Comparison of ENCODE assay signal across 1 cellular context in the genomic region with DNA sequence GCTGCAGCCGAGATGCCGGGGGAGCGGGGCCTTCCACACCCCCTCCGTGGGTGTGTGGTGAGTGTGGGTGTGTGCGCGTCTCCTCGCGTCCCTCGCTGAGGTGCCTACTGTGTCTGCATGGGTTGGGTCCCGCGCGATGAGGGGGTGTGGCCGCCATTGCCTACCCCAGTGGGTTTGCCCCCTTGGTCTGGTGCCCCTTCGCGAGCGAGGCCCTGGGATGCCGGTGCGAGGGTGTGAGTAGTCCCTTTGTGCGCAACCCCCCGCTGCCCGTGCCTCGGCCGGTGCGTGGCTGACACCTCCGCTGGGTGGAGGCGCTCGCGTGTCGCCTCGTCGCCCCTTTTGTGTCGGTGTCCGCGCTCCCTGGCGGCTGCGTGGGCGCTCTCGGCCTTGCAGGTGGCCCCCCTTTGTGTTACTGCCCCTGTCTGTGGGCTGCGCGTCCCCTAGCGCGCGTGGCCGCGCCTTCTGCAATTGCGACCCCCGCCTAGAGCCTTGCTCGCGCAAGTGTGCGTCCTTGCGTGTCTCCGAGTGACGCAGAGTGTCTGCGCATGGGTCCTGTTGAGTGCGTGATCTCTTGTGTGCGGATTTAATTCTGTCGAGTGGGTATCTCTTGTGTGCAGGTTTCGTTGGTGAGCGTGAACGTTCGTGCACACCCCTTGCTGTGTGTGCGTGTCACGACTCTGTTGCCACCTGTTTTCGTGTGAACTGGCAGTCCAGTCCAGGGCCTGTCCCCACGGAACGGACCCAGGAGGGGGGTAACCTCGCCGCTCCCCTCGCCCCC.
TF ChIP-seq lines count a peak whose summit lies in the region.

No MANE protein-coding gene starts in this region.

TF ChIP-seq in HepG2, 621 proteins besides CTCF, POLR2A, EP300 and RAD21 (continued from another document and continues in another):
- TF ChIP-seq, protein P1, sequence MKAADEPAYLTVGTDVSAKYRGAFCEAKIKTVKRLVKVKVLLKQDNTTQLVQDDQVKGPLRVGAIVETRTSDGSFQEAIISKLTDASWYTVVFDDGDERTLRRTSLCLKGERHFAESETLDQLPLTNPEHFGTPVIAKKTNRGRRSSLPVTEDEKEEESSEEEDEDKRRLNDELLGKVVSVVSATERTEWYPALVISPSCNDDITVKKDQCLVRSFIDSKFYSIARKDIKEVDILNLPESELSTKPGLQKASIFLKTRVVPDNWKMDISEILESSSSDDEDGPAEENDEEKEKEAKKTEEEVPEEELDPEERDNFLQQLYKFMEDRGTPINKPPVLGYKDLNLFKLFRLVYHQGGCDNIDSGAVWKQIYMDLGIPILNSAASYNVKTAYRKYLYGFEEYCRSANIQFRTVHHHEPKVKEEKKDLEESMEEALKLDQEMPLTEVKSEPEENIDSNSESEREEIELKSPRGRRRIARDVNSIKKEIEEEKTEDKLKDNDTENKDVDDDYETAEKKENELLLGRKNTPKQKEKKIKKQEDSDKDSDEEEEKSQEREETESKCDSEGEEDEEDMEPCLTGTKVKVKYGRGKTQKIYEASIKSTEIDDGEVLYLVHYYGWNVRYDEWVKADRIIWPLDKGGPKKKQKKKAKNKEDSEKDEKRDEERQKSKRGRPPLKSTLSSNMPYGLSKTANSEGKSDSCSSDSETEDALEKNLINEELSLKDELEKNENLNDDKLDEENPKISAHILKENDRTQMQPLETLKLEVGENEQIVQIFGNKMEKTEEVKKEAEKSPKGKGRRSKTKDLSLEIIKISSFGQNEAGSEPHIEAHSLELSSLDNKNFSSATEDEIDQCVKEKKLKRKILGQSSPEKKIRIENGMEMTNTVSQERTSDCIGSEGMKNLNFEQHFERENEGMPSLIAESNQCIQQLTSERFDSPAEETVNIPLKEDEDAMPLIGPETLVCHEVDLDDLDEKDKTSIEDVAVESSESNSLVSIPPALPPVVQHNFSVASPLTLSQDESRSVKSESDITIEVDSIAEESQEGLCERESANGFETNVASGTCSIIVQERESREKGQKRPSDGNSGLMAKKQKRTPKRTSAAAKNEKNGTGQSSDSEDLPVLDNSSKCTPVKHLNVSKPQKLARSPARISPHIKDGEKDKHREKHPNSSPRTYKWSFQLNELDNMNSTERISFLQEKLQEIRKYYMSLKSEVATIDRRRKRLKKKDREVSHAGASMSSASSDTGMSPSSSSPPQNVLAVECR (CRISPR knock-in tag; IDR thresholded peaks at IDR 0.05; ENCODE audit: borderline replicate concordance) = peak; percentile 78
- TF ChIP-seq, protein P2, sequence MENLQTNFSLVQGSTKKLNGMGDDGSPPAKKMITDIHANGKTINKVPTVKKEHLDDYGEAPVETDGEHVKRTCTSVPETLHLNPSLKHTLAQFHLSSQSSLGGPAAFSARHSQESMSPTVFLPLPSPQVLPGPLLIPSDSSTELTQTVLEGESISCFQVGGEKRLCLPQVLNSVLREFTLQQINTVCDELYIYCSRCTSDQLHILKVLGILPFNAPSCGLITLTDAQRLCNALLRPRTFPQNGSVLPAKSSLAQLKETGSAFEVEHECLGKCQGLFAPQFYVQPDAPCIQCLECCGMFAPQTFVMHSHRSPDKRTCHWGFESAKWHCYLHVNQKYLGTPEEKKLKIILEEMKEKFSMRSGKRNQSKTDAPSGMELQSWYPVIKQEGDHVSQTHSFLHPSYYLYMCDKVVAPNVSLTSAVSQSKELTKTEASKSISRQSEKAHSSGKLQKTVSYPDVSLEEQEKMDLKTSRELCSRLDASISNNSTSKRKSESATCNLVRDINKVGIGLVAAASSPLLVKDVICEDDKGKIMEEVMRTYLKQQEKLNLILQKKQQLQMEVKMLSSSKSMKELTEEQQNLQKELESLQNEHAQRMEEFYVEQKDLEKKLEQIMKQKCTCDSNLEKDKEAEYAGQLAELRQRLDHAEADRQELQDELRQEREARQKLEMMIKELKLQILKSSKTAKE (CRISPR knock-in tag; IDR thresholded peaks at IDR 0.05; ENCODE audit: borderline replicate concordance) = peak; percentile 43
- TF ChIP-seq KDM5B (CRISPR knock-in tag; IDR thresholded peaks at IDR 0.05; ENCODE audit: borderline replicate concordance) (no peak), KLF6 (CRISPR knock-in tag; IDR thresholded peaks at IDR 0.05) (0 out of 2 replicates have a peak, but pooled peaks have one; percentile 16), ZNF878 (CRISPR knock-in tag; IDR thresholded peaks at IDR 0.05) (no peak), SPEN (CRISPR knock-in tag; IDR thresholded peaks at IDR 0.05; ENCODE audit: low read depth) (peak; percentile 29), ZNF235 (CRISPR knock-in tag; IDR thresholded peaks at IDR 0.05; ENCODE audit: borderline replicate concordance) (no peak), SALL1 (CRISPR knock-in tag; IDR thresholded peaks at IDR 0.05) (peak; percentile 74), ZSCAN25 (CRISPR knock-in tag; IDR thresholded peaks at IDR 0.05) (0 out of 2 replicates have a peak, but pooled peaks have one; percentile 10), ZNF251 (CRISPR knock-in tag; IDR thresholded peaks at IDR 0.05) (peak; percentile 70; the same call in 1 of the 2 replicates), HOXA3 (CRISPR knock-in tag; IDR thresholded peaks at IDR 0.05) (0 out of 2 replicates have a peak, but pooled peaks have one; percentile 7), NFIC (IDR thresholded peaks at IDR 0.05; ENCODE audit: low read length) (no peak), BRD4 (CRISPR knock-in tag; IDR thresholded peaks at IDR 0.05) (peak; percentile 77; the same call in 1 of the 2 replicates), YY1 (IDR thresholded peaks at IDR 0.05; ENCODE audit: insufficient read depth, insufficient replicate concordance, low read depth, low read length) (peak; percentile 9), ZNF136 (CRISPR knock-in tag; IDR thresholded peaks at IDR 0.05; ENCODE audit: low read depth) (no peak), ATM (IDR thresholded peaks at IDR 0.05; ENCODE audit: borderline replicate concordance) (no peak), ZNF790 (CRISPR knock-in tag; IDR thresholded peaks at IDR 0.05; ENCODE audit: borderline replicate concordance) (no peak), HNRNPL (IDR thresholded peaks at IDR 0.05; ENCODE audit: low read depth, low read length) (no peak), ZNF329 (CRISPR knock-in tag; IDR thresholded peaks at IDR 0.05; ENCODE audit: low read depth) (0 out of 2 replicates have a peak, but pooled peaks have one; percentile 2), SOX13 (IDR thresholded peaks at IDR 0.05) (no peak), SOX13 (CRISPR knock-in tag; conservative IDR thresholded peaks at IDR 0.05 in 1 of 2, IDR thresholded peaks at IDR 0.05 in 1 of 2) (peak in 1 of 2 experiments; percentile 5; a peak in 1 of 4 replicates), ZNF670 (CRISPR knock-in tag; IDR thresholded peaks at IDR 0.05; ENCODE audit: borderline replicate concordance) (0 out of 2 replicates have a peak, but pooled peaks have one; percentile 27), TOE1 (CRISPR knock-in tag; IDR thresholded peaks at IDR 0.05) (no peak; the same call in 1 of the 2 replicates), MEIS1 (CRISPR knock-in tag; IDR thresholded peaks at IDR 0.05; ENCODE audit: borderline replicate concordance) (no peak; the same call in 1 of the 2 replicates), NFATC3 (CRISPR knock-in tag; IDR thresholded peaks at IDR 0.05) (no peak), REL (CRISPR knock-in tag; conservative IDR thresholded peaks at IDR 0.05) (0 out of 2 replicates have a peak, but pooled peaks have one; percentile 47), ZSCAN30 (CRISPR knock-in tag; IDR thresholded peaks at IDR 0.05) (0 out of 2 replicates have a peak, but pooled peaks have one; percentile 32)
- TF ChIP-seq, protein P3, sequence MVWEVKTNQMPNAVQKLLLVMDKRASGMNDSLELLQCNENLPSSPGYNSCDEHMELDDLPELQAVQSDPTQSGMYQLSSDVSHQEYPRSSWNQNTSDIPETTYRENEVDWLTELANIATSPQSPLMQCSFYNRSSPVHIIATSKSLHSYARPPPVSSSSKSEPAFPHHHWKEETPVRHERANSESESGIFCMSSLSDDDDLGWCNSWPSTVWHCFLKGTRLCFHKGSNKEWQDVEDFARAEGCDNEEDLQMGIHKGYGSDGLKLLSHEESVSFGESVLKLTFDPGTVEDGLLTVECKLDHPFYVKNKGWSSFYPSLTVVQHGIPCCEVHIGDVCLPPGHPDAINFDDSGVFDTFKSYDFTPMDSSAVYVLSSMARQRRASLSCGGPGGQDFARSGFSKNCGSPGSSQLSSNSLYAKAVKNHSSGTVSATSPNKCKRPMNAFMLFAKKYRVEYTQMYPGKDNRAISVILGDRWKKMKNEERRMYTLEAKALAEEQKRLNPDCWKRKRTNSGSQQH (CRISPR knock-in tag; IDR thresholded peaks at IDR 0.05; ENCODE audit: low read depth) = peak; percentile 24; the same call in 1 of the 2 replicates
- TF ChIP-seq, protein P4, sequence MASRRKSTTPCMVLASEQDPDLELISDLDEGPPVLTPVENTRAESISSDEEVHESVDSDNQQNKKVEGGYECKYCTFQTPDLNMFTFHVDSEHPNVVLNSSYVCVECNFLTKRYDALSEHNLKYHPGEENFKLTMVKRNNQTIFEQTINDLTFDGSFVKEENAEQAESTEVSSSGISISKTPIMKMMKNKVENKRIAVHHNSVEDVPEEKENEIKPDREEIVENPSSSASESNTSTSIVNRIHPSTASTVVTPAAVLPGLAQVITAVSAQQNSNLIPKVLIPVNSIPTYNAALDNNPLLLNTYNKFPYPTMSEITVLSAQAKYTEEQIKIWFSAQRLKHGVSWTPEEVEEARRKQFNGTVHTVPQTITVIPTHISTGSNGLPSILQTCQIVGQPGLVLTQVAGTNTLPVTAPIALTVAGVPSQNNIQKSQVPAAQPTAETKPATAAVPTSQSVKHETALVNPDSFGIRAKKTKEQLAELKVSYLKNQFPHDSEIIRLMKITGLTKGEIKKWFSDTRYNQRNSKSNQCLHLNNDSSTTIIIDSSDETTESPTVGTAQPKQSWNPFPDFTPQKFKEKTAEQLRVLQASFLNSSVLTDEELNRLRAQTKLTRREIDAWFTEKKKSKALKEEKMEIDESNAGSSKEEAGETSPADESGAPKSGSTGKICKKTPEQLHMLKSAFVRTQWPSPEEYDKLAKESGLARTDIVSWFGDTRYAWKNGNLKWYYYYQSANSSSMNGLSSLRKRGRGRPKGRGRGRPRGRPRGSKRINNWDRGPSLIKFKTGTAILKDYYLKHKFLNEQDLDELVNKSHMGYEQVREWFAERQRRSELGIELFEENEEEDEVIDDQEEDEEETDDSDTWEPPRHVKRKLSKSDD (CRISPR knock-in tag; IDR thresholded peaks at IDR 0.05; ENCODE audit: low read depth) = 0 out of 2 replicates have a peak, but pooled peaks have one; percentile 11
- TF ChIP-seq, protein P5, sequence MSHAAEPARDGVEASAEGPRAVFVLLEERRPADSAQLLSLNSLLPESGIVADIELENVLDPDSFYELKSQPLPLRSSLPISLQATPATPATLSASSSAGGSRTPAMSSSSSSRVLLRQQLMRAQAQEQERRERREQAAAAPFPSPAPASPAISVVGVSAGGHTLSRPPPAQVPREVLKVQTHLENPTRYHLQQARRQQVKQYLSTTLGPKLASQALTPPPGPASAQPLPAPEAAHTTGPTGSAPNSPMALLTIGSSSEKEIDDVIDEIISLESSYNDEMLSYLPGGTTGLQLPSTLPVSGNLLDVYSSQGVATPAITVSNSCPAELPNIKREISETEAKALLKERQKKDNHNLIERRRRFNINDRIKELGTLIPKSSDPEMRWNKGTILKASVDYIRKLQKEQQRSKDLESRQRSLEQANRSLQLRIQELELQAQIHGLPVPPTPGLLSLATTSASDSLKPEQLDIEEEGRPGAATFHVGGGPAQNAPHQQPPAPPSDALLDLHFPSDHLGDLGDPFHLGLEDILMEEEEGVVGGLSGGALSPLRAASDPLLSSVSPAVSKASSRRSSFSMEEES (CRISPR knock-in tag; IDR thresholded peaks at IDR 0.05) = no peak
- TF ChIP-seq, protein P6, sequence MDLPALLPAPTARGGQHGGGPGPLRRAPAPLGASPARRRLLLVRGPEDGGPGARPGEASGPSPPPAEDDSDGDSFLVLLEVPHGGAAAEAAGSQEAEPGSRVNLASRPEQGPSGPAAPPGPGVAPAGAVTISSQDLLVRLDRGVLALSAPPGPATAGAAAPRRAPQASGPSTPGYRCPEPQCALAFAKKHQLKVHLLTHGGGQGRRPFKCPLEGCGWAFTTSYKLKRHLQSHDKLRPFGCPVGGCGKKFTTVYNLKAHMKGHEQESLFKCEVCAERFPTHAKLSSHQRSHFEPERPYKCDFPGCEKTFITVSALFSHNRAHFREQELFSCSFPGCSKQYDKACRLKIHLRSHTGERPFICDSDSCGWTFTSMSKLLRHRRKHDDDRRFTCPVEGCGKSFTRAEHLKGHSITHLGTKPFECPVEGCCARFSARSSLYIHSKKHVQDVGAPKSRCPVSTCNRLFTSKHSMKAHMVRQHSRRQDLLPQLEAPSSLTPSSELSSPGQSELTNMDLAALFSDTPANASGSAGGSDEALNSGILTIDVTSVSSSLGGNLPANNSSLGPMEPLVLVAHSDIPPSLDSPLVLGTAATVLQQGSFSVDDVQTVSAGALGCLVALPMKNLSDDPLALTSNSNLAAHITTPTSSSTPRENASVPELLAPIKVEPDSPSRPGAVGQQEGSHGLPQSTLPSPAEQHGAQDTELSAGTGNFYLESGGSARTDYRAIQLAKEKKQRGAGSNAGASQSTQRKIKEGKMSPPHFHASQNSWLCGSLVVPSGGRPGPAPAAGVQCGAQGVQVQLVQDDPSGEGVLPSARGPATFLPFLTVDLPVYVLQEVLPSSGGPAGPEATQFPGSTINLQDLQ (CRISPR knock-in tag; IDR thresholded peaks at IDR 0.05) = no peak
- TF ChIP-seq, protein P7, sequence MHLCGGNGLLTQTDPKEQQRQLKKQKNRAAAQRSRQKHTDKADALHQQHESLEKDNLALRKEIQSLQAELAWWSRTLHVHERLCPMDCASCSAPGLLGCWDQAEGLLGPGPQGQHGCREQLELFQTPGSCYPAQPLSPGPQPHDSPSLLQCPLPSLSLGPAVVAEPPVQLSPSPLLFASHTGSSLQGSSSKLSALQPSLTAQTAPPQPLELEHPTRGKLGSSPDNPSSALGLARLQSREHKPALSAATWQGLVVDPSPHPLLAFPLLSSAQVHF (CRISPR knock-in tag; IDR thresholded peaks at IDR 0.05) = 0 out of 2 replicates have a peak, but pooled peaks have one; percentile 48
